8 cellular contexts compared by ENCODE assay signal in genomic region chr21:44931137-44931500, GRCh38. TPM values are rescaled to one million over a fixed set of nuclear protein-coding genes. Genes with fewer than 3 reads are reported as not detected.
DNase-seq lines count a peak whose midpoint lies in the region; ATAC-seq, FAIRE-seq and TF ChIP-seq lines count a peak whose summit lies in the region.

No MANE protein-coding gene starts in this region.

- RAD21 ChIA-PET in GM12878 (lab: Charles Lee; ENCODE audit: unreplicated experiment): interaction anchor here (0.7 to 3.3 kb wide), 11 partner anchors 10 to 194 kb away, joined by 3 to 35 read pairs (median 13); partner anchors contain the start of genes ITGB2, PTTG1IP, SLX9 and UBE2G2

- H3K36me3 Mint-ChIP-seq in natural killer cell: no peaks in the 10 kb centered on the region

- peaks cover 46% of the 10 kb centered on the region for H3K4me1 ChIP-seq in GM12878 (ENCODE audit: control insufficient read depth, insufficient read depth, low read length)

- CTCF ChIA-PET in GM12878 (lab: Yijun Ruan, JAX): interaction anchor here (0.7 to 6.1 kb wide), 11 partner anchors 12 to 1214 kb away, joined by 3 to 80 read pairs (median 10); partner anchors contain the start of gene PTTG1IP

- POLR2A ChIA-PET in GM12878 (lab: Charles Lee): interaction anchor here (0.7 to 4.5 kb wide), 5 partner anchors 11 to 130 kb away, joined by 4 to 33 read pairs (median 6); partner anchors contain the start of genes ITGB2, PTTG1IP and UBE2G2

- TF ChIP-seq EP300 in GM12878 (IDR thresholded peaks at IDR 0.05; ENCODE audit: borderline replicate concordance in 1 of 2, control insufficient read depth in 1 of 2, low read depth in 2 of 2, low read length in 2 of 2): no peak

- H3K27ac ChIP-seq in GM12878 (ENCODE audit: control insufficient read depth, insufficient read depth): peak overlapping the region; percentile 70

- BruUV-seq in GM12878 (replicated peaks; lab: Mats Ljungman, UMichigan): no TSS peak

- H4K20me1 ChIP-seq in GM12878 (ENCODE audit: control insufficient read depth, insufficient read depth): peaks cover 6% of the 10 kb centered on the region; the same call in 1 of the 2 replicates

- TF ChIP-seq CTCF in GM12878 (IDR thresholded peaks at IDR 0.05 in 2 of 3, conservative IDR thresholded peaks at IDR 0.05 in 1 of 3; ENCODE audit: control insufficient read depth in 2 of 3, extremely low read depth in 1 of 3, insufficient read depth in 1 of 3, low read depth in 3 of 3, low read length in 3 of 3): no peak
- no peak for TF ChIP-seq CTCF in natural killer cell (IDR thresholded peaks at IDR 0.05)

- peak overlapping the region; percentile 92 to 98 for H3K27ac Mint-ChIP-seq in natural killer cell

- peak; percentile 81 for DNase-seq in GM03348 (ENCODE audit: low spot score)
- peak; percentile 70 to 76 for DNase-seq in Kasumi-1 (lab: John Stamatoyannopoulos, UW)
- DNase-seq in GM12878 (ENCODE audit: low read depth, low spot score): no peak
- DNase-seq in natural killer cell: no peak
- no peak for DNase-seq in DMS79 treated with DMSO at 0.1 percent for 48 hours (lab: John Stamatoyannopoulos, UW)
- DNase-seq in midbrain (lab: John Stamatoyannopoulos, UW): no peak

- H3K36me3 ChIP-seq in GM12878 (ENCODE audit: control insufficient read depth in 2 of 2, insufficient read depth in 2 of 2, low read length in 1 of 2): peaks cover 1 to 4% of the 10 kb centered on the region in 2 experiments; a peak in 2 of 4 replicates

- H3K9me3 ChIP-seq in GM12878 (replicated peaks; ENCODE audit: control insufficient read depth, insufficient read depth, low read length): no peaks in the 10 kb centered on the region

- peak overlapping the region; percentile 87 for H3K4me3 Mint-ChIP-seq in natural killer cell

- H3K4me1 Mint-ChIP-seq in natural killer cell: peaks cover 55 to 60% of the 10 kb centered on the region in 2 donors

- 1% methylated on average over 15 of the region's 19 CpGs for WGBS in GM12878 (ENCODE audit: insufficient coverage, insufficient replicate concordance, low lambda C conversion rate, missing lambda C conversion rate)

- SMC1A ChIA-PET in GM12878 (lab: Charles Lee; ENCODE audit: uncharacterized antibody, unreplicated experiment): interaction anchor here (0.6 to 6.2 kb wide), 6 partner anchors 13 to 130 kb away, joined by 3 to 56 read pairs (median 10); partner anchors contain the start of genes PTTG1IP and UBE2G2

- no peaks in the 10 kb centered on the region for H3K9me3 Mint-ChIP-seq in natural killer cell

- no peaks in the 10 kb centered on the region for H3K27me3 ChIP-seq in GM12878 (replicated peaks in 1 of 2; ENCODE audit: control insufficient read depth in 2 of 2, insufficient read depth in 2 of 2, low read length in 1 of 2)

- in situ Hi-C loops in GM12878 (cut with MboI): loop anchor here (10.0 kb wide), 1 partner anchor 46 kb away; no protein-coding TSS in a partner anchor

- peaks cover 22% of the 10 kb centered on the region for H3K79me2 ChIP-seq in GM12878 (ENCODE audit: control insufficient read depth, insufficient read depth, low read length)

- H2AFZ ChIP-seq in GM12878 (ENCODE audit: control insufficient read depth, low read depth, low read length): peak overlapping the region; percentile 42

- no peaks in the 10 kb centered on the region for H3K27me3 Mint-ChIP-seq in natural killer cell (ENCODE audit: low read depth in 2 of 2)

- H3K9ac ChIP-seq in GM12878 (ENCODE audit: control insufficient read depth, insufficient read depth, low read length): peak overlapping the region; percentile 78

- FAIRE-seq in GM12878 (lab: Jason Lieb, UNC): no peak

- ATAC-seq in GM12878 (peak; percentile 21), natural killer cell (no peak), GM18519 (IDR thresholded peaks at IDR 0.05; ENCODE audit: low FRiP score, unreplicated experiment) (no peak), GM21423 (IDR thresholded peaks at IDR 0.05; ENCODE audit: unreplicated experiment) (no peak)

- H3K4me2 ChIP-seq in GM12878 (ENCODE audit: control insufficient read depth, insufficient read depth): peak overlapping the region; percentile 66

- no peak for TF ChIP-seq RAD21 in GM12878 (IDR thresholded peaks at IDR 0.05; ENCODE audit: insufficient read depth, low read depth, low read length)

- H3K4me3 ChIP-seq in GM12878: peak overlapping the region; percentile 86

- intact Hi-C loops in GM12878 (cut with micrococcal nuclease; ENCODE audit: unreplicated experiment): loop anchor here (1.0 to 5.0 kb wide), 4 partner anchors 39 to 129 kb away; partner anchors contain the start of genes SUMO3 and UBE2G2
- intact Hi-C loops in natural killer cell (cut with micrococcal nuclease): loop anchor here (2.0 to 5.0 kb wide), 2 partner anchors 16 to 419 kb away; no protein-coding TSS in a partner anchor

- TF ChIP-seq POLR2A in GM12878 (IDR thresholded peaks at IDR 0.05; ENCODE audit: low read depth, low read length): no peak

TF ChIP-seq in GM12878, 131 proteins besides CTCF, POLR2A, EP300 and RAD21 (continues in another document):
- TF ChIP-seq RUNX3 (IDR thresholded peaks at IDR 0.05; ENCODE audit: low read length): no peak
- TF ChIP-seq SMAD1 (IDR thresholded peaks at IDR 0.05; ENCODE audit: low read depth, partially characterized antibody): peak; percentile 30
- TF ChIP-seq SUZ12 (IDR thresholded peaks at IDR 0.05; ENCODE audit: unreplicated experiment): no peak
- peak in 1 of 2 experiments; percentile 77; a peak in 2 of 4 replicates for TF ChIP-seq ETV6 (conservative IDR thresholded peaks at IDR 0.05 in 1 of 2, IDR thresholded peaks at IDR 0.05 in 1 of 2; ENCODE audit: borderline replicate concordance in 1 of 2, low read depth in 1 of 2)
- TF ChIP-seq IKZF1 (conservative IDR thresholded peaks at IDR 0.05): 0 out of 2 replicates have a peak, but pooled peaks have one; percentile 76
- TF ChIP-seq MEF2B (IDR thresholded peaks at IDR 0.05; ENCODE audit: partially characterized antibody, poor library complexity, severe bottlenecking): peak; percentile 97
- peak; percentile 69 for TF ChIP-seq CBFB (IDR thresholded peaks at IDR 0.05; ENCODE audit: low read depth)

RNA-seq across cellular contexts. Expression of gene SLX9, which starts 8.7 kb away (rescaled TPM):
- 6.2 and 8.6 TPM in 2 replicates for total RNA-seq in GM12878 (2013; cell fraction: nucleolus; rRNA removed)
- 39.4 and 40.2 TPM in 2 replicates for total RNA-seq in GM12878 (2014; rRNA removed)
- total RNA-seq in GM12878 (2014; rRNA removed; fragmentation: Illumina TruSeq; extraction: Trizol): 17.0 and 18.0 TPM in 2 replicates
- total RNA-seq in GM12878 (2021): 81.3 and 83.2 TPM in 2 replicates
- 6.3 TPM for polyA plus RNA-seq in GM12878 (2011; ENCODE audit: low read depth)
- polyA plus RNA-seq in GM12878 (2011; rRNA removed): 14.8 and 27.7 TPM in 2 replicates
- polyA plus RNA-seq in GM12878 (2011; cell fraction: cytosol; rRNA removed): 32.2 and 59.0 TPM in 2 replicates
- polyA plus RNA-seq in GM12878 (2011; cell fraction: nucleus; rRNA removed): 33.4 and 49.2 TPM in 2 replicates
- polyA plus RNA-seq in GM12878 (2012): 22.6 and 22.7 TPM in 2 replicates
- 1.7 and 5.9 TPM in 2 replicates for polyA plus RNA-seq in GM12878 (2014; fragmentation: Illumina TruSeq; extraction: Trizol)
- polyA plus RNA-seq in GM12878 (2014; fragmentation: Nextera tagmentation; extraction: Ambion mirVana): 1 to 10 TPM in 1 of 2 experiments, under 1 TPM in 1; 0.69 to 5.5 TPM
- 53.6 and 62.2 TPM in 2 replicates for polyA plus RNA-seq in GM12878 (2014; rRNA removed)
- 10 to 100 TPM; 69.2 to 75.5 TPM for polyA plus RNA-seq in GM12878 (2016; fragmentation: Nextera tagmentation; extraction: Ambion mirVana)
- 10.2 and 16.9 TPM in 2 replicates for polyA minus RNA-seq in GM12878 (2011; rRNA and poly(A)+ RNA removed)
- 12.4 and 18.7 TPM in 2 replicates for polyA minus RNA-seq in GM12878 (2011; cell fraction: cytosol; rRNA and poly(A)+ RNA removed)
- 2.8 and 6.0 TPM in 2 replicates for polyA minus RNA-seq in GM12878 (2011; cell fraction: nucleus; rRNA and poly(A)+ RNA removed)
- 10 to 100 TPM; 12.8 to 22.9 (median 20.0) TPM for total RNA-seq in natural killer cell

RNA-seq across cellular contexts. Expression of gene ITGB2, which starts 10.4 kb away (rescaled TPM):
- total RNA-seq in GM12878 (2013; cell fraction: nucleolus; rRNA removed): 316 and 431 TPM in 2 replicates
- total RNA-seq in GM12878 (2014; rRNA removed) (85.3 and 101 TPM in 2 replicates), GM12878 (2014; rRNA removed; fragmentation: Illumina TruSeq; extraction: Trizol) (25.2 and 31.3 TPM in 2 replicates), GM12878 (2021) (162 and 172 TPM in 2 replicates), natural killer cell (1,000 to 10,000 TPM; 1,223 to 1,393 (median 1,250) TPM)
- polyA plus RNA-seq in GM12878 (2011; ENCODE audit: low read depth): 46.7 TPM
- polyA plus RNA-seq in GM12878 (2011; rRNA removed) (31.3 and 57.2 TPM in 2 replicates), GM12878 (2014; fragmentation: Illumina TruSeq; extraction: Trizol) (17.2 and 38.7 TPM in 2 replicates), GM12878 (2014; fragmentation: Nextera tagmentation; extraction: Ambion mirVana) (10 to 100 TPM in 1 of 2 experiments, 1 to 10 TPM in 1; 8.0 to 19.8 TPM), GM12878 (2014; rRNA removed) (60.6 and 67.5 TPM in 2 replicates), GM12878 (2016; fragmentation: Nextera tagmentation; extraction: Ambion mirVana) (100 to 1,000 TPM; 120 to 128 TPM)
- polyA plus RNA-seq in GM12878 (2011; cell fraction: cytosol; rRNA removed): 131 and 135 TPM in 2 replicates
- 271 and 308 TPM in 2 replicates for polyA plus RNA-seq in GM12878 (2011; cell fraction: nucleus; rRNA removed)
- polyA plus RNA-seq in GM12878 (2012): 78.4 and 88.1 TPM in 2 replicates
- polyA minus RNA-seq in GM12878 (2011; rRNA and poly(A)+ RNA removed): 34.5 and 84.6 TPM in 2 replicates
- 49.2 and 68.0 TPM in 2 replicates for polyA minus RNA-seq in GM12878 (2011; cell fraction: cytosol; rRNA and poly(A)+ RNA removed)
- polyA minus RNA-seq in GM12878 (2011; cell fraction: nucleus; rRNA and poly(A)+ RNA removed): 58.9 and 82.0 TPM in 2 replicates

RNA-seq across cellular contexts. Expression of gene PTTG1IP, which starts 57.6 kb away (rescaled TPM):
- 40.3 and 40.4 TPM in 2 replicates for total RNA-seq in GM12878 (2013; cell fraction: nucleolus; rRNA removed)
- 46.9 and 48.0 TPM in 2 replicates for total RNA-seq in GM12878 (2014; rRNA removed)
- 30.2 and 33.4 TPM in 2 replicates for total RNA-seq in GM12878 (2014; rRNA removed; fragmentation: Illumina TruSeq; extraction: Trizol)
- total RNA-seq in GM12878 (2021): 45.5 and 46.7 TPM in 2 replicates
- 19.6 TPM for polyA plus RNA-seq in GM12878 (2011; ENCODE audit: low read depth)
- polyA plus RNA-seq in GM12878 (2011; rRNA removed): 44.2 and 49.2 TPM in 2 replicates
- 39.6 and 41.6 TPM in 2 replicates for polyA plus RNA-seq in GM12878 (2011; cell fraction: cytosol; rRNA removed)
- 46.1 and 56.8 TPM in 2 replicates for polyA plus RNA-seq in GM12878 (2011; cell fraction: nucleus; rRNA removed)
- polyA plus RNA-seq in GM12878 (2012): 28.3 and 33.6 TPM in 2 replicates
- polyA plus RNA-seq in GM12878 (2014; fragmentation: Illumina TruSeq; extraction: Trizol): 33.2 and 33.8 TPM in 2 replicates
- 10 to 100 TPM in 1 of 2 experiments, 1 to 10 TPM in 1; 2.4 to 10.4 TPM for polyA plus RNA-seq in GM12878 (2014; fragmentation: Nextera tagmentation; extraction: Ambion mirVana)
- polyA plus RNA-seq in GM12878 (2014; rRNA removed): 39.3 and 43.4 TPM in 2 replicates
- polyA plus RNA-seq in GM12878 (2016; fragmentation: Nextera tagmentation; extraction: Ambion mirVana): 10 to 100 TPM; 49.5 to 56.4 TPM
- 19.2 and 29.2 TPM in 2 replicates for polyA minus RNA-seq in GM12878 (2011; rRNA and poly(A)+ RNA removed)
- polyA minus RNA-seq in GM12878 (2011; cell fraction: cytosol; rRNA and poly(A)+ RNA removed): 16.7 and 22.1 TPM in 2 replicates
- polyA minus RNA-seq in GM12878 (2011; cell fraction: nucleus; rRNA and poly(A)+ RNA removed): 11.8 and 15.6 TPM in 2 replicates
- total RNA-seq in natural killer cell: 100 to 1,000 TPM in 2 of 3 donors, 10 to 100 TPM in 1; 96.8 to 144 (median 126) TPM

Comparison
In these comparisons a context has a peak if more than half of its experiments do, and no peak if none do; other contexts are left out.
1. DNase-seq: peak in GM03348 (single experiment) and Kasumi-1 (2 of 2); none in GM12878 (single experiment), natural killer cell (single experiment), DMS79 treated with DMSO at 0.1 percent for 48 hours (single experiment) and midbrain (single experiment).